22 cellular contexts compared by ENCODE assay signal in genomic region chr10:27256299-27256698, GRCh38.
"Had no signal": no experiment of that assay in that cellular context is flagged by ENCODE, and none has a peak within 500 bp of the region (broad histone marks: within the 10 kb centered on the region; RNA-seq: fewer than 3 reads in every experiment).

No MANE protein-coding gene starts in this region.

- H3K27ac ChIP-seq: coronary artery, dorsolateral prefrontal cortex, esophagus muscularis mucosa, foreskin keratinocyte, gastroesophageal sphincter, heart right ventricle, left lung, lower lobe of right lung had no signal

- ATAC-seq: foreskin keratinocyte, gastroesophageal sphincter, heart right ventricle, left cardiac atrium, left lung, left ventricle myocardium superior, lower lobe of right lung, mucosa of descending colon had no signal

- H3K36me3 ChIP-seq: esophagus muscularis mucosa, gastroesophageal sphincter, heart right ventricle, left lung, lower lobe of right lung had no signal

- FAIRE-seq: colon, endothelial cell of umbilical vein, frontal cortex, islet of Langerhans, keratinocyte had no signal

- H3K4me1 ChIP-seq: foreskin keratinocyte had no signal

- H3K4me3 ChIP-seq: coronary artery, dorsolateral prefrontal cortex, esophagus muscularis mucosa, gastroesophageal sphincter, heart right ventricle, left lung, lower lobe of right lung, mucosa of descending colon had no signal

- DNase-seq: dermis blood vessel endothelial cell; dorsolateral prefrontal cortex; effector CD4-positive, alpha-beta T cell; effector memory CD4-positive, alpha-beta T cell; foreskin keratinocyte; head of caudate nucleus; heart right ventricle; hippocampal formation; left cardiac atrium; left lung; left ventricle myocardium superior; lower lobe of right lung; mesenchymal stem cell; mucosa of descending colon had no signal

- H3K9me3 ChIP-seq: esophagus muscularis mucosa, gastroesophageal sphincter, left lung, lower lobe of right lung, mucosa of descending colon had no signal
